ENCODE assay signal across 1 cellular context in the genomic region with DNA sequence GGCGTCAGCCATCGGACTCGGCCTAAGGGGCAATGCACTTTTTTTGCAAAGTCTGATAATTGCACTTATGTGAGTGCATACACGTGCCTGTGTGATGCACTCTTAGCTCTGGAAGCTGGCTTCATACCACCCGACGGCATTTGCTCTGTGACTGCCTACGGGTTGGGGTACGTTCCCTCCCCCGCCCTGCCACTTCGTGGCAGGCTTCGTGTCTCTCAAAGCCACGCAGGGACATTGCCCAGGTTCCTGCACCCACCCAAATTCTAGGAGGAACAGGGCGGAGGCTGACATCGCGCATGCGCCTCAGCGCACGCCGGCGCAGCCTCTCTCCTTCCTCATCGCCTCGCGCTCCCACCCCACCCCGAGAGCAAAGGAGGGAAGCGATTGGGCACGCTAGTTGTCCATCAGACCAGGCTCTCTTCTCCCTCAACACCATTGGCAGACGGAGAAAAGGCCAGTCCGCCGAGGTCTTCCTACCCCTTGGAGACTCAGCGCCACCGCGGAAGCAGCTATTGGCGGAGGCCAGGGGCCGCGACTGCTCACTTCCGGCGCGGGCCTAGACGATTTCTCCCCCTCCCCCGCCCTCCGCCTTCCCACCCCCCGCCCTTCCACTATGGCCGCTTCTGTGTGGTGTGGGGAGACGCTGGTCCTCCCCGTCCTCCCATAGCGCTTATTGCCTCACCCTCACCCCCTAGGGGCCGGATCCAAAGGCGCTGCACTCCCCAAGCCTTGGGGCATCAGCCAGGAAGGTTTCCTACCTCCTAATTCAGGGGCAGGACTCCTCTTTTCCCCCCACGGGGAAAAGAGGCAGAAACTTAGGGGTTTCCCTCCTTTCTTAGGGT.
A peak's percentile ranks its signal among the peaks of the same experiment; 100 is the strongest.
TF ChIP-seq lines count a peak whose summit lies in the region.

A gene with protein sequence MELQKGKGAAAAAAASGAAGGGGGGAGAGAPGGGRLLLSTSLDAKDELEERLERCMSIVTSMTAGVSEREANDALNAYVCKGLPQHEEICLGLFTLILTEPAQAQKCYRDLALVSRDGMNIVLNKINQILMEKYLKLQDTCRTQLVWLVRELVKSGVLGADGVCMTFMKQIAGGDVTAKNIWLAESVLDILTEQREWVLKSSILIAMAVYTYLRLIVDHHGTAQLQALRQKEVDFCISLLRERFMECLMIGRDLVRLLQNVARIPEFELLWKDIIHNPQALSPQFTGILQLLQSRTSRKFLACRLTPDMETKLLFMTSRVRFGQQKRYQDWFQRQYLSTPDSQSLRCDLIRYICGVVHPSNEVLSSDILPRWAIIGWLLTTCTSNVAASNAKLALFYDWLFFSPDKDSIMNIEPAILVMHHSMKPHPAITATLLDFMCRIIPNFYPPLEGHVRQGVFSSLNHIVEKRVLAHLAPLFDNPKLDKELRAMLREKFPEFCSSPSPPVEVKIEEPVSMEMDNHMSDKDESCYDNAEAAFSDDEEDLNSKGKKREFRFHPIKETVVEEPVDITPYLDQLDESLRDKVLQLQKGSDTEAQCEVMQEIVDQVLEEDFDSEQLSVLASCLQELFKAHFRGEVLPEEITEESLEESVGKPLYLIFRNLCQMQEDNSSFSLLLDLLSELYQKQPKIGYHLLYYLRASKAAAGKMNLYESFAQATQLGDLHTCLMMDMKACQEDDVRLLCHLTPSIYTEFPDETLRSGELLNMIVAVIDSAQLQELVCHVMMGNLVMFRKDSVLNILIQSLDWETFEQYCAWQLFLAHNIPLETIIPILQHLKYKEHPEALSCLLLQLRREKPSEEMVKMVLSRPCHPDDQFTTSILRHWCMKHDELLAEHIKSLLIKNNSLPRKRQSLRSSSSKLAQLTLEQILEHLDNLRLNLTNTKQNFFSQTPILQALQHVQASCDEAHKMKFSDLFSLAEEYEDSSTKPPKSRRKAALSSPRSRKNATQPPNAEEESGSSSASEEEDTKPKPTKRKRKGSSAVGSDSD (plus strand): TSS at position 588 of the 842 bp plus-strand sequence. CDS start 585 bp downstream, outside the sequence.

TF ChIP-seq in K562, 482 proteins besides CTCF, POLR2A, EP300 and RAD21 (continued from another document and continues in another):
- TF ChIP-seq, protein P1, sequence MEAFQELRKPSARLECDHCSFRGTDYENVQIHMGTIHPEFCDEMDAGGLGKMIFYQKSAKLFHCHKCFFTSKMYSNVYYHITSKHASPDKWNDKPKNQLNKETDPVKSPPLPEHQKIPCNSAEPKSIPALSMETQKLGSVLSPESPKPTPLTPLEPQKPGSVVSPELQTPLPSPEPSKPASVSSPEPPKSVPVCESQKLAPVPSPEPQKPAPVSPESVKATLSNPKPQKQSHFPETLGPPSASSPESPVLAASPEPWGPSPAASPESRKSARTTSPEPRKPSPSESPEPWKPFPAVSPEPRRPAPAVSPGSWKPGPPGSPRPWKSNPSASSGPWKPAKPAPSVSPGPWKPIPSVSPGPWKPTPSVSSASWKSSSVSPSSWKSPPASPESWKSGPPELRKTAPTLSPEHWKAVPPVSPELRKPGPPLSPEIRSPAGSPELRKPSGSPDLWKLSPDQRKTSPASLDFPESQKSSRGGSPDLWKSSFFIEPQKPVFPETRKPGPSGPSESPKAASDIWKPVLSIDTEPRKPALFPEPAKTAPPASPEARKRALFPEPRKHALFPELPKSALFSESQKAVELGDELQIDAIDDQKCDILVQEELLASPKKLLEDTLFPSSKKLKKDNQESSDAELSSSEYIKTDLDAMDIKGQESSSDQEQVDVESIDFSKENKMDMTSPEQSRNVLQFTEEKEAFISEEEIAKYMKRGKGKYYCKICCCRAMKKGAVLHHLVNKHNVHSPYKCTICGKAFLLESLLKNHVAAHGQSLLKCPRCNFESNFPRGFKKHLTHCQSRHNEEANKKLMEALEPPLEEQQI (IDR thresholded peaks at IDR 0.05): no peak
- TF ChIP-seq KHSRP (IDR thresholded peaks at IDR 0.05) (no peak), DIDO1 (tag; IDR thresholded peaks at IDR 0.05; ENCODE audit: low read depth) (no peak), POLR2H (tag; IDR thresholded peaks at IDR 0.05; ENCODE audit: low read depth) (peak; percentile 70), NCOA6 (IDR thresholded peaks at IDR 0.05) (no peak), SP2 (IDR thresholded peaks at IDR 0.05; ENCODE audit: extremely low read depth, low read depth, low read length, poor library complexity, severe bottlenecking) (peak; percentile 85), GTF2F1 (IDR thresholded peaks at IDR 0.05; ENCODE audit: low read depth, low read length) (peak; percentile 49; the same call in 1 of the 2 replicates), CC2D1A (IDR thresholded peaks at IDR 0.05) (no peak), ZSCAN29 (IDR thresholded peaks at IDR 0.05) (no peak), NFRKB (IDR thresholded peaks at IDR 0.05; ENCODE audit: low read depth) (peak; percentile 55), SUPT5H (IDR thresholded peaks at IDR 0.05) (peak; percentile 70), KDM4B (IDR thresholded peaks at IDR 0.05; ENCODE audit: borderline replicate concordance in 2 of 2, low read depth in 1 of 2) (0 out of 4 replicates have a peak, but pooled peaks of 1 of the 2 experiments have one; percentile 32), NFYB (IDR thresholded peaks at IDR 0.05; ENCODE audit: extremely low read depth, insufficient read length) (peak; percentile 69), HEY1 (CRISPR knock-in tag; IDR thresholded peaks at IDR 0.05; ENCODE audit: borderline replicate concordance) (no peak), ZNF121 (CRISPR knock-in tag; conservative IDR thresholded peaks at IDR 0.05) (no peak), YBX1 (IDR thresholded peaks at IDR 0.05) (no peak), RUNX1 (IDR thresholded peaks at IDR 0.05; ENCODE audit: low read depth) (no peak), FOSL1 (tag; conservative IDR thresholded peaks at IDR 0.05) (0 out of 2 replicates have a peak, but pooled peaks have one; percentile 15), ZNF175 (CRISPR knock-in tag; IDR thresholded peaks at IDR 0.05; ENCODE audit: low read depth) (no peak), PHF20 (IDR thresholded peaks at IDR 0.05; ENCODE audit: partially characterized antibody) (peak; percentile 47), ZFP30 (CRISPR knock-in tag; IDR thresholded peaks at IDR 0.05; ENCODE audit: borderline replicate concordance) (no peak), ARHGAP35 (IDR thresholded peaks at IDR 0.05; ENCODE audit: partially characterized antibody) (no peak), HIVEP1 (CRISPR knock-in tag; IDR thresholded peaks at IDR 0.05) (0 out of 2 replicates have a peak, but pooled peaks have one; percentile 22), RFX5 (IDR thresholded peaks at IDR 0.05; ENCODE audit: low read depth, low read length) (no peak), PTRF (tag; IDR thresholded peaks at IDR 0.05) (no peak)
- TF ChIP-seq, protein P2, sequence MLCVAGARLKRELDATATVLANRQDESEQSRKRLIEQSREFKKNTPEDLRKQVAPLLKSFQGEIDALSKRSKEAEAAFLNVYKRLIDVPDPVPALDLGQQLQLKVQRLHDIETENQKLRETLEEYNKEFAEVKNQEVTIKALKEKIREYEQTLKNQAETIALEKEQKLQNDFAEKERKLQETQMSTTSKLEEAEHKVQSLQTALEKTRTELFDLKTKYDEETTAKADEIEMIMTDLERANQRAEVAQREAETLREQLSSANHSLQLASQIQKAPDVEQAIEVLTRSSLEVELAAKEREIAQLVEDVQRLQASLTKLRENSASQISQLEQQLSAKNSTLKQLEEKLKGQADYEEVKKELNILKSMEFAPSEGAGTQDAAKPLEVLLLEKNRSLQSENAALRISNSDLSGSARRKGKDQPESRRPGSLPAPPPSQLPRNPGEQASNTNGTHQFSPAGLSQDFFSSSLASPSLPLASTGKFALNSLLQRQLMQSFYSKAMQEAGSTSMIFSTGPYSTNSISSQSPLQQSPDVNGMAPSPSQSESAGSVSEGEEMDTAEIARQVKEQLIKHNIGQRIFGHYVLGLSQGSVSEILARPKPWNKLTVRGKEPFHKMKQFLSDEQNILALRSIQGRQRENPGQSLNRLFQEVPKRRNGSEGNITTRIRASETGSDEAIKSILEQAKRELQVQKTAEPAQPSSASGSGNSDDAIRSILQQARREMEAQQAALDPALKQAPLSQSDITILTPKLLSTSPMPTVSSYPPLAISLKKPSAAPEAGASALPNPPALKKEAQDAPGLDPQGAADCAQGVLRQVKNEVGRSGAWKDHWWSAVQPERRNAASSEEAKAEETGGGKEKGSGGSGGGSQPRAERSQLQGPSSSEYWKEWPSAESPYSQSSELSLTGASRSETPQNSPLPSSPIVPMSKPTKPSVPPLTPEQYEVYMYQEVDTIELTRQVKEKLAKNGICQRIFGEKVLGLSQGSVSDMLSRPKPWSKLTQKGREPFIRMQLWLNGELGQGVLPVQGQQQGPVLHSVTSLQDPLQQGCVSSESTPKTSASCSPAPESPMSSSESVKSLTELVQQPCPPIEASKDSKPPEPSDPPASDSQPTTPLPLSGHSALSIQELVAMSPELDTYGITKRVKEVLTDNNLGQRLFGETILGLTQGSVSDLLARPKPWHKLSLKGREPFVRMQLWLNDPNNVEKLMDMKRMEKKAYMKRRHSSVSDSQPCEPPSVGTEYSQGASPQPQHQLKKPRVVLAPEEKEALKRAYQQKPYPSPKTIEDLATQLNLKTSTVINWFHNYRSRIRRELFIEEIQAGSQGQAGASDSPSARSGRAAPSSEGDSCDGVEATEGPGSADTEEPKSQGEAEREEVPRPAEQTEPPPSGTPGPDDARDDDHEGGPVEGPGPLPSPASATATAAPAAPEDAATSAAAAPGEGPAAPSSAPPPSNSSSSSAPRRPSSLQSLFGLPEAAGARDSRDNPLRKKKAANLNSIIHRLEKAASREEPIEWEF (CRISPR knock-in tag; IDR thresholded peaks at IDR 0.05): no peak
- TF ChIP-seq, protein P3, sequence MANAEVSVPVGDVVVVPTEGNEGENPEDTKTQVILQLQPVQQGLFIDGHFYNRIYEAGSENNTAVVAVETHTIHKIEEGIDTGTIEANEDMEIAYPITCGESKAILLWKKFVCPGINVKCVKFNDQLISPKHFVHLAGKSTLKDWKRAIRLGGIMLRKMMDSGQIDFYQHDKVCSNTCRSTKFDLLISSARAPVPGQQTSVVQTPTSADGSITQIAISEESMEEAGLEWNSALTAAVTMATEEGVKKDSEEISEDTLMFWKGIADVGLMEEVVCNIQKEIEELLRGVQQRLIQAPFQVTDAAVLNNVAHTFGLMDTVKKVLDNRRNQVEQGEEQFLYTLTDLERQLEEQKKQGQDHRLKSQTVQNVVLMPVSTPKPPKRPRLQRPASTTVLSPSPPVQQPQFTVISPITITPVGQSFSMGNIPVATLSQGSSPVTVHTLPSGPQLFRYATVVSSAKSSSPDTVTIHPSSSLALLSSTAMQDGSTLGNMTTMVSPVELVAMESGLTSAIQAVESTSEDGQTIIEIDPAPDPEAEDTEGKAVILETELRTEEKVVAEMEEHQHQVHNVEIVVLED (CRISPR knock-in tag; IDR thresholded peaks at IDR 0.05): no peak
- TF ChIP-seq, protein P4, sequence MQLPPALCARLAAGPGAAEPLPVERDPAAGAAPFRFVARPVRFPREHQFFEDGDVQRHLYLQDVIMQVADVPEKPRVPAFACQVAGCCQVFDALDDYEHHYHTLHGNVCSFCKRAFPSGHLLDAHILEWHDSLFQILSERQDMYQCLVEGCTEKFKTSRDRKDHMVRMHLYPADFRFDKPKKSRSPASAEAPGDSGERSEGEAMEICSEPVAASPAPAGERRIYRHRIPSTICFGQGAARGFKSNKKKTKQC (CRISPR knock-in tag; IDR thresholded peaks at IDR 0.05): no peak
- TF ChIP-seq, protein P5, sequence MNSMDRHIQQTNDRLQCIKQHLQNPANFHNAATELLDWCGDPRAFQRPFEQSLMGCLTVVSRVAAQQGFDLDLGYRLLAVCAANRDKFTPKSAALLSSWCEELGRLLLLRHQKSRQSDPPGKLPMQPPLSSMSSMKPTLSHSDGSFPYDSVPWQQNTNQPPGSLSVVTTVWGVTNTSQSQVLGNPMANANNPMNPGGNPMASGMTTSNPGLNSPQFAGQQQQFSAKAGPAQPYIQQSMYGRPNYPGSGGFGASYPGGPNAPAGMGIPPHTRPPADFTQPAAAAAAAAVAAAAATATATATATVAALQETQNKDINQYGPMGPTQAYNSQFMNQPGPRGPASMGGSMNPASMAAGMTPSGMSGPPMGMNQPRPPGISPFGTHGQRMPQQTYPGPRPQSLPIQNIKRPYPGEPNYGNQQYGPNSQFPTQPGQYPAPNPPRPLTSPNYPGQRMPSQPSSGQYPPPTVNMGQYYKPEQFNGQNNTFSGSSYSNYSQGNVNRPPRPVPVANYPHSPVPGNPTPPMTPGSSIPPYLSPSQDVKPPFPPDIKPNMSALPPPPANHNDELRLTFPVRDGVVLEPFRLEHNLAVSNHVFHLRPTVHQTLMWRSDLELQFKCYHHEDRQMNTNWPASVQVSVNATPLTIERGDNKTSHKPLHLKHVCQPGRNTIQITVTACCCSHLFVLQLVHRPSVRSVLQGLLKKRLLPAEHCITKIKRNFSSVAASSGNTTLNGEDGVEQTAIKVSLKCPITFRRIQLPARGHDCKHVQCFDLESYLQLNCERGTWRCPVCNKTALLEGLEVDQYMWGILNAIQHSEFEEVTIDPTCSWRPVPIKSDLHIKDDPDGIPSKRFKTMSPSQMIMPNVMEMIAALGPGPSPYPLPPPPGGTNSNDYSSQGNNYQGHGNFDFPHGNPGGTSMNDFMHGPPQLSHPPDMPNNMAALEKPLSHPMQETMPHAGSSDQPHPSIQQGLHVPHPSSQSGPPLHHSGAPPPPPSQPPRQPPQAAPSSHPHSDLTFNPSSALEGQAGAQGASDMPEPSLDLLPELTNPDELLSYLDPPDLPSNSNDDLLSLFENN (IDR thresholded peaks at IDR 0.05; ENCODE audit: low read depth in 2 of 2, low read length in 2 of 2): no peak
- TF ChIP-seq, protein P6, sequence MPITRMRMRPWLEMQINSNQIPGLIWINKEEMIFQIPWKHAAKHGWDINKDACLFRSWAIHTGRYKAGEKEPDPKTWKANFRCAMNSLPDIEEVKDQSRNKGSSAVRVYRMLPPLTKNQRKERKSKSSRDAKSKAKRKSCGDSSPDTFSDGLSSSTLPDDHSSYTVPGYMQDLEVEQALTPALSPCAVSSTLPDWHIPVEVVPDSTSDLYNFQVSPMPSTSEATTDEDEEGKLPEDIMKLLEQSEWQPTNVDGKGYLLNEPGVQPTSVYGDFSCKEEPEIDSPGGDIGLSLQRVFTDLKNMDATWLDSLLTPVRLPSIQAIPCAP (CRISPR knock-in tag; IDR thresholded peaks at IDR 0.05; ENCODE audit: borderline replicate concordance): no peak
- TF ChIP-seq, protein P7, sequence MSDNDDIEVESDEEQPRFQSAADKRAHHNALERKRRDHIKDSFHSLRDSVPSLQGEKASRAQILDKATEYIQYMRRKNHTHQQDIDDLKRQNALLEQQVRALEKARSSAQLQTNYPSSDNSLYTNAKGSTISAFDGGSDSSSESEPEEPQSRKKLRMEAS (CRISPR knock-in tag; IDR thresholded peaks at IDR 0.05): peak; percentile 79
- TF ChIP-seq, protein P8, sequence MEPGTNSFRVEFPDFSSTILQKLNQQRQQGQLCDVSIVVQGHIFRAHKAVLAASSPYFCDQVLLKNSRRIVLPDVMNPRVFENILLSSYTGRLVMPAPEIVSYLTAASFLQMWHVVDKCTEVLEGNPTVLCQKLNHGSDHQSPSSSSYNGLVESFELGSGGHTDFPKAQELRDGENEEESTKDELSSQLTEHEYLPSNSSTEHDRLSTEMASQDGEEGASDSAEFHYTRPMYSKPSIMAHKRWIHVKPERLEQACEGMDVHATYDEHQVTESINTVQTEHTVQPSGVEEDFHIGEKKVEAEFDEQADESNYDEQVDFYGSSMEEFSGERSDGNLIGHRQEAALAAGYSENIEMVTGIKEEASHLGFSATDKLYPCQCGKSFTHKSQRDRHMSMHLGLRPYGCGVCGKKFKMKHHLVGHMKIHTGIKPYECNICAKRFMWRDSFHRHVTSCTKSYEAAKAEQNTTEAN (CRISPR knock-in tag; IDR thresholded peaks at IDR 0.05): no peak
- TF ChIP-seq, protein P9, sequence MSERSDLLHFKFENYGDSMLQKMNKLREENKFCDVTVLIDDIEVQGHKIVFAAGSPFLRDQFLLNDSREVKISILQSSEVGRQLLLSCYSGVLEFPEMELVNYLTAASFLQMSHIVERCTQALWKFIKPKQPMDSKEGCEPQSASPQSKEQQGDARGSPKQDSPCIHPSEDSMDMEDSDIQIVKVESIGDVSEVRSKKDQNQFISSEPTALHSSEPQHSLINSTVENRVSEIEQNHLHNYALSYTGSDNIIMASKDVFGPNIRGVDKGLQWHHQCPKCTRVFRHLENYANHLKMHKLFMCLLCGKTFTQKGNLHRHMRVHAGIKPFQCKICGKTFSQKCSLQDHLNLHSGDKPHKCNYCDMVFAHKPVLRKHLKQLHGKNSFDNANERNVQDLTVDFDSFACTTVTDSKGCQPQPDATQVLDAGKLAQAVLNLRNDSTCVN (CRISPR knock-in tag; IDR thresholded peaks at IDR 0.05): no peak
